25 cellular contexts compared by ENCODE assay signal in the genomic region with DNA sequence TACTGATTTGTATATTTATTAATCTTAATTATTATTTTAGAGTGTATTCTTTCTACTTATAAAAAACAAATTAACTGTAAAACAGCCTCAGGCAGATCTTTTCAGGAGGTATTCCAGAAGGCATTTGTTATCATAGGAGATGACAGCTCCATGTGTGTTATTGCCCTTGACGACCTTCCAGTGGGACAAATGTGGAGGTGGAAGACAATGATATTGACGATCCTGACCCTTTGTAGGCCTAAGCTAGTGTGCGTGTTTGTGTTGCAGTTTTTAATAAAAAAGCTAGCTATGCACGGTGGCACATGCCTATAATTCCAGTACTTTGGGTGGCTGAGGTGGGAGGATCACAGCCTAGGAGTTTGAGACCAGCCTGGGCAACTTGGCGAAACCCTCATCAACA.
"Had no signal": no experiment of that assay in that cellular context is flagged by ENCODE, and none has a peak within 500 bp of the region (broad histone marks: within the 10 kb centered on the region; RNA-seq: fewer than 3 reads in every experiment).

No MANE protein-coding gene starts in this region.

- H3K27ac Mint-ChIP-seq: activated CD4-positive, alpha-beta T cell treated with anti-CD3 and anti-CD28 coated beads for 36 hours; activated CD4-positive, alpha-beta T cell treated with anti-CD3 and anti-CD28 coated beads, Interleukin-2, amount 10 ng/mL, durations not matched to agents 7 days and 5 days; activated CD8-positive, alpha-beta T cell treated with anti-CD3 and anti-CD28 coated beads for 36 hours; activated naive CD8-positive, alpha-beta T cell; activated T-helper 17 cell treated with anti-CD3 and anti-CD28 coated beads, Interleukin-2, amount 50 U/mL, for 72 hours had no signal

- ATAC-seq: activated CD4-positive, alpha-beta T cell treated with anti-CD3 and anti-CD28 coated beads for 36 hours; activated CD8-positive, alpha-beta T cell treated with anti-CD3 and anti-CD28 coated beads for 36 hours; activated T-cell treated with anti-CD3 and anti-CD28 coated beads, Interleukin-2, amount 50 U/mL, for 4 hours; activated T-helper 17 cell treated with anti-CD3 and anti-CD28 coated beads, Interleukin-2, amount 50 U/mL, for 72 hours; gastroesophageal sphincter had no signal

- H3K27me3 ChIP-seq: colonic mucosa, esophagus squamous epithelium, gastroesophageal sphincter had no signal

- H3K27ac ChIP-seq: colonic mucosa, epithelial cell of prostate, esophagus squamous epithelium, gastroesophageal sphincter had no signal

- H3K4me1 ChIP-seq: colonic mucosa had no signal

- H3K9me3 ChIP-seq: colonic mucosa, esophagus squamous epithelium, gastroesophageal sphincter had no signal

- H3K9me3 Mint-ChIP-seq: activated CD4-positive, alpha-beta T cell treated with anti-CD3 and anti-CD28 coated beads, Interleukin-2, amount 10 ng/mL, durations not matched to agents 7 days and 5 days; activated CD8-positive, alpha-beta T cell treated with anti-CD3 and anti-CD28 coated beads for 36 hours; activated T-cell treated with anti-CD3 and anti-CD28 coated beads, Interleukin-2, amount 50 U/mL, for 4 hours; activated T-helper 17 cell treated with anti-CD3 and anti-CD28 coated beads, Interleukin-2, amount 50 U/mL, for 72 hours had no signal

- H3K4me3 ChIP-seq: colonic mucosa, esophagus squamous epithelium, gastroesophageal sphincter had no signal

- DNase-seq: activated CD4-positive, alpha-beta T cell treated with anti-CD3 and anti-CD28 coated beads for 36 hours; activated CD4-positive, alpha-beta T cell treated with anti-CD3 and anti-CD28 coated beads, Interleukin-2, amount 10 ng/mL, durations not matched to agents 7 days and 5 days; activated CD4-positive, alpha-beta T cell treated with anti-CD3 and anti-CD28 coated beads, Interleukin-2, amount 50 U/mL, for 48 hours; activated CD4-positive, CD25-positive, alpha-beta regulatory T cell; activated CD4-positive, CD25-positive, alpha-beta regulatory T cell treated with anti-CD3 and anti-CD28 coated beads, Interleukin-2, amount 50 U/mL, for 72 hours; activated CD8-positive, alpha-beta memory T cell treated with anti-CD3 and anti-CD28 coated beads for 24 hours; activated CD8-positive, alpha-beta T cell treated with anti-CD3 and anti-CD28 coated beads for 36 hours; activated effector memory CD4-positive, alpha-beta T cell treated with Interleukin-2 at 50 U/mL for 16 hours; activated gamma-delta T cell treated with Interleukin-2 at 50 U/mL for 16 hours; activated naive CD4-positive, alpha-beta T cell treated with anti-CD3 and anti-CD28 coated beads, Interleukin-2, amount 50 U/mL, for 16 hours; activated naive CD4-positive, alpha-beta T cell treated with Interleukin-2 at 50 U/mL for 16 hours; activated T-cell treated with anti-CD3 and anti-CD28 coated beads, Interleukin-2, amount 50 U/mL, for 4 hours; amniotic stem cell; anterior cingulate cortex; central memory CD4-positive, alpha-beta T cell; cerebellar nuclear complex; colonic mucosa; effector CD8-positive, alpha-beta T cell; esophagus squamous epithelium; foreskin melanocyte; T-helper 2 cell had no signal

- H3K27me3 Mint-ChIP-seq: activated CD4-positive, alpha-beta T cell treated with anti-CD3 and anti-CD28 coated beads for 36 hours; activated CD4-positive, alpha-beta T cell treated with anti-CD3 and anti-CD28 coated beads, Interleukin-2, amount 10 ng/mL, durations not matched to agents 7 days and 5 days; activated CD8-positive, alpha-beta T cell treated with anti-CD3 and anti-CD28 coated beads for 36 hours; activated naive CD8-positive, alpha-beta T cell; activated T-helper 17 cell treated with anti-CD3 and anti-CD28 coated beads, Interleukin-2, amount 50 U/mL, for 72 hours had no signal

- H3K36me3 ChIP-seq: colonic mucosa had no signal

- H3K4me3 Mint-ChIP-seq: activated CD4-positive, alpha-beta T cell treated with anti-CD3 and anti-CD28 coated beads for 36 hours; activated CD4-positive, alpha-beta T cell treated with anti-CD3 and anti-CD28 coated beads, Interleukin-2, amount 10 ng/mL, durations not matched to agents 7 days and 5 days; activated CD8-positive, alpha-beta T cell treated with anti-CD3 and anti-CD28 coated beads for 36 hours; activated naive CD8-positive, alpha-beta T cell; activated T-cell treated with anti-CD3 and anti-CD28 coated beads, Interleukin-2, amount 50 U/mL, for 4 hours; activated T-helper 17 cell treated with anti-CD3 and anti-CD28 coated beads, Interleukin-2, amount 50 U/mL, for 72 hours had no signal
